In the genomic region with DNA sequence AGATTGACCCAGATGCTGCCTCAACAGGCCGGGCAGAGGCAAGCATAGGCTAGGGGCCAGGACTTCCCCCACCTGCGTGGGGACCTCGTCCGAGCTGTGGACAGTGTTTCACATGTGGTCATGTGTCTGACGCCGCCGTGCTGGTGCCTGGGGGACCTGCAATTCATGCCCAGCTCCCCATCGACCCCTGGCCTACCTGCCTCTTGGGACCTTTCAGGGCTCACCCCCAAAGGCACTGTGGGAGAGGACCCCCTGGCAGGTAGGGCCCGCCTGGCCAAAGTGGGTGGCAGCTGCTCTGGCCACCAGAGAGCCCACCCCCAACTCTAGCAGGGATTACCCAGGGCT, we compare ENCODE assay signal across 13 cellular contexts. TPM values are rescaled to one million over a fixed set of nuclear protein-coding genes. Genes with fewer than 3 reads are reported as not detected.
DNase-seq lines count a peak whose midpoint lies in the region; ATAC-seq, FAIRE-seq and TF ChIP-seq lines count a peak whose summit lies in the region.
"Had no signal": no experiment of that assay in that cellular context is flagged by ENCODE, and none has a peak within 500 bp of the region (broad histone marks: within the 10 kb centered on the region; RNA-seq: fewer than 3 reads in every experiment).

No MANE protein-coding gene starts in this region.

- no peak for ATAC-seq in lung (ENCODE audit: insufficient read depth, low FRiP score)
- ATAC-seq in GM21737 (IDR thresholded peaks at IDR 0.05; ENCODE audit: unreplicated experiment): no peak
- ATAC-seq in HG02678 (IDR thresholded peaks at IDR 0.05; ENCODE audit: unreplicated experiment): no peak

- H3K4me1 ChIP-seq in breast epithelium (peaks cover 7 to 8% of the 10 kb centered on the region in 2 donors), lung (ENCODE audit: control insufficient read depth in 2 of 2, insufficient read depth in 2 of 2, low read length in 2 of 2) (peaks cover 17 to 28% of the 10 kb centered on the region in 2 donors), suprapubic skin (peaks cover 54% of the 10 kb centered on the region)

- peaks cover 16% of the 10 kb centered on the region for H3K4me1 Mint-ChIP-seq in MCF 10A (ENCODE audit: insufficient read depth, unreplicated experiment)
- H3K4me1 Mint-ChIP-seq in brain: peaks cover 66% of the 10 kb centered on the region

- CTCF ChIA-PET in MCF 10A (lab: Yijun Ruan, JAX): interaction anchor here (0.5 to 1.7 kb wide), 7 partner anchors 20 to 932 kb away, joined by 3 to 6 read pairs (median 3); no protein-coding TSS in a partner anchor

- DNase-seq in MCF 10A (ENCODE audit: unreplicated experiment) (no peak), breast epithelium (ENCODE audit: low spot score in 2 of 2) (no peak), lung (ENCODE audit: low spot score) (no peak), suprapubic skin (ENCODE audit: low spot score in 2 of 2) (no peak), frontal cortex (ENCODE audit: low spot score in 2 of 2) (no peak)
- DNase-seq: activated CD4-positive, CD25-positive, alpha-beta regulatory T cell treated with anti-CD3 and anti-CD28 coated beads, Interleukin-2, amount 50 U/mL, for 72 hours; DMS79 treated with DMSO at 0.1 percent for 48 hours; NCI-H1092 treated with DMSO at 0.1 percent for 48 hours; SIG-M5 had no signal

- no peaks in the 10 kb centered on the region for H3K36me3 ChIP-seq in breast epithelium
- H3K36me3 ChIP-seq in lung (ENCODE audit: control insufficient read depth in 2 of 2, insufficient read depth in 2 of 2, low read length in 2 of 2): peaks cover 0 to 10% of the 10 kb centered on the region in 2 donors
- peaks cover 15% of the 10 kb centered on the region for H3K36me3 ChIP-seq in suprapubic skin

- BruUV-seq in MCF 10A (replicated peaks; lab: Mats Ljungman, UMichigan): no TSS peak

- H3K9me3 ChIP-seq in breast epithelium (no peaks in the 10 kb centered on the region), lung (ENCODE audit: control insufficient read depth in 2 of 2, insufficient read depth in 1 of 2, low read length in 1 of 2) (no peaks in the 10 kb centered on the region), suprapubic skin (no peaks in the 10 kb centered on the region)

- H3K36me3 Mint-ChIP-seq in MCF 10A (ENCODE audit: insufficient read depth, unreplicated experiment) (peaks cover 16% of the 10 kb centered on the region), brain (peaks cover 11% of the 10 kb centered on the region)

- H3K9me3 Mint-ChIP-seq in MCF 10A (ENCODE audit: unreplicated experiment): no peaks in the 10 kb centered on the region
- no peaks in the 10 kb centered on the region for H3K9me3 Mint-ChIP-seq in brain
- H3K9me3 Mint-ChIP-seq: activated naive CD4-positive, alpha-beta T cell treated with anti-CD3 and anti-CD28 coated beads for 36 hours had no signal

- no peak for TF ChIP-seq CTCF in MCF 10A (IDR thresholded peaks at IDR 0.05; ENCODE audit: unreplicated experiment)
- TF ChIP-seq CTCF in breast epithelium (IDR thresholded peaks at IDR 0.05): no peak
- TF ChIP-seq CTCF in brain (conservative IDR thresholded peaks at IDR 0.05): no peak
- TF ChIP-seq CTCF in lung (IDR thresholded peaks at IDR 0.05; ENCODE audit: control extremely low read depth, extremely low read depth): no peak
- no peak for TF ChIP-seq CTCF in suprapubic skin (IDR thresholded peaks at IDR 0.05)

- H3K27me3 ChIP-seq in breast epithelium (no peaks in the 10 kb centered on the region), lung (ENCODE audit: control insufficient read depth, insufficient read depth) (no peaks in the 10 kb centered on the region), suprapubic skin (no peaks in the 10 kb centered on the region)

- H3K4me3 Mint-ChIP-seq in MCF 10A (ENCODE audit: unreplicated experiment) (no peak overlapping the region), brain (peak overlapping the region; percentile 56 to 73 (median 69))
- H3K4me3 Mint-ChIP-seq: activated naive CD4-positive, alpha-beta T cell treated with anti-CD3 and anti-CD28 coated beads for 36 hours had no signal

- H3K27ac ChIP-seq in breast epithelium (no peak overlapping the region), lung (ENCODE audit: low read depth in 1 of 2, low read length in 1 of 2) (peak overlapping the region; percentile 4 to 23), suprapubic skin (no peak overlapping the region)

- whole genome bisulfite sequencing in lung, 2 donors: 48 to 58% methylated on average over 9 of the region's 9 CpGs
- WGBS in suprapubic skin: 92% methylated on average over 2 of the region's 9 CpGs

- TF ChIP-seq POLR2A in breast epithelium (IDR thresholded peaks at IDR 0.05) (no peak), suprapubic skin (IDR thresholded peaks at IDR 0.05) (no peak)

- H3K27me3 Mint-ChIP-seq in MCF 10A (ENCODE audit: insufficient read depth, unreplicated experiment) (no peaks in the 10 kb centered on the region), brain (no peaks in the 10 kb centered on the region)

- POLR2A ChIA-PET in MCF 10A (lab: Yijun Ruan, JAX): no interaction called here

- no peak for TF ChIP-seq EP300 in suprapubic skin (IDR thresholded peaks at IDR 0.05)

- no peak for FAIRE-seq in frontal cortex (lab: Jason Lieb, UNC)

- peak overlapping the region in 1 of 3 donors; percentile 31 for H3K4me3 ChIP-seq in breast epithelium
- H3K4me3 ChIP-seq in lung: no peak overlapping the region
- H3K4me3 ChIP-seq in suprapubic skin: peak overlapping the region; percentile 11

- intact Hi-C loops in MCF 10A (cut with micrococcal nuclease) (no loop called here), breast epithelium (cut with DNase I; ENCODE audit: low total_unique reads) (no loop called here)

- H3K27ac Mint-ChIP-seq in MCF 10A (ENCODE audit: low read depth, unreplicated experiment) (peak overlapping the region; percentile 86), brain (peak overlapping the region; percentile 72 to 96 (median 94))
- H3K27ac Mint-ChIP-seq: activated naive CD4-positive, alpha-beta T cell treated with anti-CD3 and anti-CD28 coated beads for 36 hours had no signal

RNA-seq across cellular contexts. Expression of a gene that starts 4.4 kb away (rescaled TPM):
- total RNA-seq in MCF 10A (2022): 9.2 and 11.1 TPM in 2 replicates
- 1 to 10 TPM; 5.0 to 6.2 (median 5.0) TPM for total RNA-seq in breast epithelium
- 34.2 TPM for polyA plus RNA-seq in brain (ENCODE audit: insufficient read depth, low read depth, low replicate concordance)
- 10 to 100 TPM in 1 of 2 donors, 1 to 10 TPM in 1; 6.5 to 10.8 TPM for total RNA-seq in lung
- polyA plus RNA-seq in lung: 1 to 10 TPM; 4.5 to 5.0 TPM
- 10 to 100 TPM; 11.6 to 14.6 (median 11.9) TPM for total RNA-seq in suprapubic skin
- 3.7 TPM for total RNA-seq in frontal cortex

RNA-seq across cellular contexts. Expression of a gene that starts 53.9 kb away (rescaled TPM):
- total RNA-seq in MCF 10A (2022) (6.5 and 8.1 TPM in 2 replicates), breast epithelium (10 to 100 TPM in 2 of 3 donors, 1 to 10 TPM in 1; 8.8 to 17.6 (median 10.7) TPM), lung (1 to 10 TPM; 3.2 to 5.2 TPM), suprapubic skin (1 to 10 TPM; 2.3 to 9.7 (median 5.3) TPM), frontal cortex (12.2 TPM)
- polyA plus RNA-seq in brain (ENCODE audit: insufficient read depth, low read depth, low replicate concordance) (9.7 TPM), lung (1 to 10 TPM; 4.3 to 4.7 TPM)

RNA-seq across cellular contexts. Expression of a gene that starts 58.4 kb away (rescaled TPM):
- total RNA-seq in MCF 10A (2022): 6.3 and 7.0 TPM in 2 replicates
- 10 to 100 TPM in 2 of 3 donors, 1 to 10 TPM in 1; 8.2 to 12.1 (median 11.9) TPM for total RNA-seq in breast epithelium
- 16.3 TPM for polyA plus RNA-seq in brain (ENCODE audit: insufficient read depth, low read depth, low replicate concordance)
- total RNA-seq in lung: 10 to 100 TPM; 17.0 to 26.6 TPM
- polyA plus RNA-seq in lung: 10 to 100 TPM in 1 of 2 donors, 1 to 10 TPM in 1; 7.8 to 29.6 TPM
- total RNA-seq in suprapubic skin: 1 to 10 TPM; 4.0 to 8.6 (median 6.4) TPM
- total RNA-seq in frontal cortex: 10.6 TPM

Comparison
In these comparisons a context has a peak if more than half of its experiments do, and no peak if none do; other contexts are left out.
1. H3K27ac ChIP-seq: peak in lung (2 of 2); none in breast epithelium (0 of 2) and suprapubic skin (single experiment).